In the genomic region with DNA sequence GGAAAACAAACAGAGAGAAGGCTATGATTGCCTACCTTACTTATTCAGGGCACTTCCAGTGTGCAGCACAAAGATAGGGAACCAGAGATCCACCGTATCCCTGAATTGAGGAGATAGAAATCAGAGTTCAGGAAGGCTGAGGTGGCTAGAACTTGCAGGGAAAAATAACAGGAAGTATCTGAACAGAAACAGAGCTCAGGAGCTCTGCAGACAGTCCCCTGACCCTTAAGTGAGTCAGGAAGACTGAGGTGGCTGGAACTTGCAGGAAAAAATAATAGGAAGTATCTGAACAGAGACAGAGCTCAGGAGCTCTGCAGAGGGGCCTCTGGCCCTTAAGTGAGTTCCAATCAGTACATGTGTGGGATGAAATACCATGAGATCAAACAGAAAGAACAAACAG, we compare ENCODE assay signal across 1 cellular context.
TF ChIP-seq lines count a peak whose summit lies in the region.

No MANE protein-coding gene starts in this region.

TF ChIP-seq in PFSK-1, 5 proteins besides CTCF, POLR2A, EP300 and RAD21 (continued from another document):
- TF ChIP-seq, protein P1, sequence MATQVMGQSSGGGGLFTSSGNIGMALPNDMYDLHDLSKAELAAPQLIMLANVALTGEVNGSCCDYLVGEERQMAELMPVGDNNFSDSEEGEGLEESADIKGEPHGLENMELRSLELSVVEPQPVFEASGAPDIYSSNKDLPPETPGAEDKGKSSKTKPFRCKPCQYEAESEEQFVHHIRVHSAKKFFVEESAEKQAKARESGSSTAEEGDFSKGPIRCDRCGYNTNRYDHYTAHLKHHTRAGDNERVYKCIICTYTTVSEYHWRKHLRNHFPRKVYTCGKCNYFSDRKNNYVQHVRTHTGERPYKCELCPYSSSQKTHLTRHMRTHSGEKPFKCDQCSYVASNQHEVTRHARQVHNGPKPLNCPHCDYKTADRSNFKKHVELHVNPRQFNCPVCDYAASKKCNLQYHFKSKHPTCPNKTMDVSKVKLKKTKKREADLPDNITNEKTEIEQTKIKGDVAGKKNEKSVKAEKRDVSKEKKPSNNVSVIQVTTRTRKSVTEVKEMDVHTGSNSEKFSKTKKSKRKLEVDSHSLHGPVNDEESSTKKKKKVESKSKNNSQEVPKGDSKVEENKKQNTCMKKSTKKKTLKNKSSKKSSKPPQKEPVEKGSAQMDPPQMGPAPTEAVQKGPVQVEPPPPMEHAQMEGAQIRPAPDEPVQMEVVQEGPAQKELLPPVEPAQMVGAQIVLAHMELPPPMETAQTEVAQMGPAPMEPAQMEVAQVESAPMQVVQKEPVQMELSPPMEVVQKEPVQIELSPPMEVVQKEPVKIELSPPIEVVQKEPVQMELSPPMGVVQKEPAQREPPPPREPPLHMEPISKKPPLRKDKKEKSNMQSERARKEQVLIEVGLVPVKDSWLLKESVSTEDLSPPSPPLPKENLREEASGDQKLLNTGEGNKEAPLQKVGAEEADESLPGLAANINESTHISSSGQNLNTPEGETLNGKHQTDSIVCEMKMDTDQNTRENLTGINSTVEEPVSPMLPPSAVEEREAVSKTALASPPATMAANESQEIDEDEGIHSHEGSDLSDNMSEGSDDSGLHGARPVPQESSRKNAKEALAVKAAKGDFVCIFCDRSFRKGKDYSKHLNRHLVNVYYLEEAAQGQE (IDR thresholded peaks at IDR 0.05; ENCODE audit: insufficient read depth in 1 of 2, low read depth in 2 of 2, low read length in 2 of 2): no peak
